ENCODE assay signal across 7 cellular contexts in the genomic region with DNA sequence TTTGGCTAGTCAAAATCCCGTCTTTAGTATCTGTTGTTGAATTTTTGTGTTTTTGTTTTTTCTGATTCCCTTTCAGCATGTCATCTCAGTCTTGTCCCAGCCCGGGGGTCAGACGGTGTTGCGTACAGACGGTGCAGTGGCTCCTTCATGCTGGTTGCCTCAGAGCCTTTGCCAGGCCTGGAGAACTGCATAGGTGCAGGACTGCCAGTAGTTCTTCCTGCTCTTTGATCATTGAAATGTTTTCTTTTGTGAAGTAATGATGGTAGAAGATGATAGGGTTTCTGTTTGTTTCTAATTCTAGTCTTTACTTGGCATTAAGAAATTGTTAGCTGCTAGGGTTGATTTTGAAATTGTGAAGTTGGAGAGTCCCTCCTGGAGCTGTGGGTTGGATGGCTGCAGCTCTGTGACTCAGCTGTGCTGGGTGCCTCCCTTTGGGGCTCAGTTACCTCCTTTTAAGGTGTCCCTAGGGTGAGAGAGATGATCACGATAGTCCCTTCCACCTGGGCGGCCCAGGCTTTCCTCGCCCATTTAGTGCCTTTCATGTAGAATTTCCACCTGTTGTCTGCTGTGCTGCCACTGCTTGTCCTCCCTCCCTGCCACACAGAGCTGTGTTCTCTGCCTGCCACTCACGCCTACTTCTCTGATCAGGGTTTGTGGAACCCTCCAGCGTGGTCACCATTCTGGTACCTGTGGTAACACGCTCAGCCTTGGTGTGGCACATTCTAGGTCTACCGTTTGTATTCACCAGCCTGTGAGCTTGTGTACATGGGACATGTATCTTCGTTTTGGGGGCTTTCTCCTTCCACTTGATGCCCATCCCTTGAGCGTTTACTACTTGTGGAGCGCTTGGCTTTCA. TPM values are rescaled to one million over a fixed set of nuclear protein-coding genes. Genes with fewer than 3 reads are reported as not detected.
DNase-seq lines count a peak whose midpoint lies in the region; ATAC-seq and TF ChIP-seq lines count a peak whose summit lies in the region.
"Not testable (repeated sequence)": the region's sequence is repeated elsewhere in the genome, so short reads cannot be mapped to it uniquely, and the experiment has no call there.

No MANE protein-coding gene starts in this region.

- H3K27ac ChIP-seq in CD8-positive, alpha-beta T cell (ENCODE audit: low read depth, low read length), result not testable (repeated sequence)

- not testable (repeated sequence) for H3K36me3 Mint-ChIP-seq in CD8-positive, alpha-beta T cell; activated CD8-positive, alpha-beta memory T cell treated with anti-CD3 and anti-CD28 coated beads, Interleukin-2, amount 10 ng/mL, durations not matched to agents 7 days and 5 days; activated naive CD4-positive, alpha-beta T cell treated with anti-CD3 and anti-CD28 coated beads, Interleukin-2, amount 50 U/mL, for 72 hours; central memory CD8-positive, alpha-beta T cell (ENCODE audit: insufficient read depth); natural killer cell; stimulated activated naive B cell treated with anti-CD40 and anti-IgM and Interleukin-4, amounts not matched to agents 10 μg/mL and 1 μg/mL and 100 μg/mL, for 72 hours

- not testable (repeated sequence) for H3K4me3 ChIP-seq in CD8-positive, alpha-beta T cell (ENCODE audit: low read depth, low read length)

- TF ChIP-seq CTCF in CD8-positive, alpha-beta T cell (IDR thresholded peaks at IDR 0.05); natural killer cell (IDR thresholded peaks at IDR 0.05): not testable (repeated sequence)

- H3K9me3 ChIP-seq in CD8-positive, alpha-beta T cell (ENCODE audit: low read length), result not testable (repeated sequence)

- H3K27me3 ChIP-seq in CD8-positive, alpha-beta T cell (ENCODE audit: insufficient read depth, low read length), result not testable (repeated sequence)

- H3K36me3 ChIP-seq in CD8-positive, alpha-beta T cell (ENCODE audit: insufficient read depth, low read length), result not testable (repeated sequence)

- not testable (repeated sequence) for H3K4me1 Mint-ChIP-seq in CD8-positive, alpha-beta T cell (ENCODE audit: low read depth); activated CD8-positive, alpha-beta memory T cell treated with anti-CD3 and anti-CD28 coated beads, Interleukin-2, amount 10 ng/mL, durations not matched to agents 7 days and 5 days; central memory CD8-positive, alpha-beta T cell; natural killer cell; stimulated activated naive B cell treated with anti-CD40 and anti-IgM and Interleukin-4, amounts not matched to agents 10 μg/mL and 1 μg/mL and 100 μg/mL, for 72 hours

- CTCF ChIA-PET in CD8-positive, alpha-beta T cell (lab: Charles Lee); activated CD8-positive, alpha-beta memory T cell treated with anti-CD3 and anti-CD28 coated beads, Interleukin-2, amount 10 ng/mL, durations not matched to agents 7 days and 5 days (lab: Charles Lee): not testable (repeated sequence)

- intact Hi-C loops in CD8-positive, alpha-beta T cell (cut with DNase I, micrococcal nuclease); natural killer cell (cut with micrococcal nuclease): not testable (repeated sequence)

- not testable (repeated sequence) for H3K4me3 Mint-ChIP-seq in CD8-positive, alpha-beta T cell; activated CD8-positive, alpha-beta memory T cell treated with anti-CD3 and anti-CD28 coated beads, Interleukin-2, amount 10 ng/mL, durations not matched to agents 7 days and 5 days; central memory CD8-positive, alpha-beta T cell; natural killer cell; stimulated activated naive B cell treated with anti-CD40 and anti-IgM and Interleukin-4, amounts not matched to agents 10 μg/mL and 1 μg/mL and 100 μg/mL, for 72 hours

- not testable (repeated sequence) for H3K27ac Mint-ChIP-seq in CD8-positive, alpha-beta T cell; activated CD8-positive, alpha-beta memory T cell treated with anti-CD3 and anti-CD28 coated beads, Interleukin-2, amount 10 ng/mL, durations not matched to agents 7 days and 5 days; activated naive CD4-positive, alpha-beta T cell treated with anti-CD3 and anti-CD28 coated beads, Interleukin-2, amount 50 U/mL, for 72 hours; central memory CD8-positive, alpha-beta T cell (ENCODE audit: low read depth); natural killer cell; stimulated activated naive B cell treated with anti-CD40 and anti-IgM and Interleukin-4, amounts not matched to agents 10 μg/mL and 1 μg/mL and 100 μg/mL, for 72 hours

- H3K4me1 ChIP-seq in CD8-positive, alpha-beta T cell (ENCODE audit: insufficient read depth, low read length), result not testable (repeated sequence)

- DNase-seq in CD8-positive, alpha-beta T cell; activated CD8-positive, alpha-beta memory T cell treated with anti-CD3 and anti-CD28 coated beads, Interleukin-2, amount 10 ng/mL, durations not matched to agents 7 days and 5 days; activated naive CD4-positive, alpha-beta T cell treated with anti-CD3 and anti-CD28 coated beads, Interleukin-2, amount 50 U/mL, for 72 hours (ENCODE audit: low spot score in 2 of 2); central memory CD8-positive, alpha-beta T cell (ENCODE audit: low spot score in 2 of 2); natural killer cell; stimulated activated naive B cell treated with anti-CD40 and anti-IgM and Interleukin-4, amounts not matched to agents 10 μg/mL and 1 μg/mL and 100 μg/mL, for 72 hours: not testable (repeated sequence)

- not testable (repeated sequence) for H3K27me3 Mint-ChIP-seq in CD8-positive, alpha-beta T cell (ENCODE audit: low read depth); activated CD8-positive, alpha-beta memory T cell treated with anti-CD3 and anti-CD28 coated beads, Interleukin-2, amount 10 ng/mL, durations not matched to agents 7 days and 5 days; central memory CD8-positive, alpha-beta T cell; natural killer cell (ENCODE audit: low read depth in 2 of 2); stimulated activated naive B cell treated with anti-CD40 and anti-IgM and Interleukin-4, amounts not matched to agents 10 μg/mL and 1 μg/mL and 100 μg/mL, for 72 hours

- POLR2A ChIA-PET in CD8-positive, alpha-beta T cell (lab: Charles Lee), result not testable (repeated sequence)

- not testable (repeated sequence) for H3K9me3 Mint-ChIP-seq in CD8-positive, alpha-beta T cell; activated CD8-positive, alpha-beta memory T cell treated with anti-CD3 and anti-CD28 coated beads, Interleukin-2, amount 10 ng/mL, durations not matched to agents 7 days and 5 days (ENCODE audit: low read depth); activated naive CD4-positive, alpha-beta T cell treated with anti-CD3 and anti-CD28 coated beads, Interleukin-2, amount 50 U/mL, for 72 hours; central memory CD8-positive, alpha-beta T cell; natural killer cell; stimulated activated naive B cell treated with anti-CD40 and anti-IgM and Interleukin-4, amounts not matched to agents 10 μg/mL and 1 μg/mL and 100 μg/mL, for 72 hours

- peak; percentile 89 for ATAC-seq in CD8-positive, alpha-beta T cell
- ATAC-seq in activated CD4-positive, CD25-positive, alpha-beta regulatory T cell treated with anti-CD3 and anti-CD28 coated beads, Interleukin-2, amount 50 U/mL, for 24 hours, result peak; percentile 97 to 99
- ATAC-seq in activated CD8-positive, alpha-beta memory T cell treated with anti-CD3 and anti-CD28 coated beads, Interleukin-2, amount 10 ng/mL, durations not matched to agents 7 days and 5 days, result peak; percentile 36
- peak; percentile 95 to 96 for ATAC-seq in activated naive CD4-positive, alpha-beta T cell treated with anti-CD3 and anti-CD28 coated beads, Interleukin-2, amount 50 U/mL, for 72 hours
- peak; percentile 74 for ATAC-seq in central memory CD8-positive, alpha-beta T cell (replicated peaks; ENCODE audit: extremely low read depth, poor library complexity, severe bottlenecking)
- peak in 2 of 3 donors; percentile 52 to 57 for ATAC-seq in natural killer cell
- peak; percentile 65 to 69 for ATAC-seq in stimulated activated naive B cell treated with anti-CD40 and anti-IgM and Interleukin-4, amounts not matched to agents 10 μg/mL and 1 μg/mL and 100 μg/mL, for 72 hours (replicated peaks)

RNA-seq across cellular contexts. Expression of gene HIC2, which starts 17.4 kb away (rescaled TPM):
- total RNA-seq in CD8-positive, alpha-beta T cell, result 10 to 100 TPM; 12.5 TPM
- 1 to 10 TPM; 4.2 to 4.4 TPM for total RNA-seq in activated CD8-positive, alpha-beta memory T cell treated with anti-CD3 and anti-CD28 coated beads, Interleukin-2, amount 10 ng/mL, durations not matched to agents 7 days and 5 days
- 1 to 10 TPM; 6.0 to 6.8 TPM for total RNA-seq in activated naive CD4-positive, alpha-beta T cell treated with anti-CD3 and anti-CD28 coated beads, Interleukin-2, amount 50 U/mL, for 72 hours
- total RNA-seq in natural killer cell, result 10 to 100 TPM in 1 of 3 donors, 1 to 10 TPM in 2; 6.3 to 10.2 (median 7.7) TPM

RNA-seq across cellular contexts. Expression of gene TMEM191C, which starts 32.6 kb away (rescaled TPM):
- 1 to 10 TPM; 2.6 to 2.8 TPM for total RNA-seq in CD8-positive, alpha-beta T cell
- 1 to 10 TPM in 1 of 2 experiments, under 1 TPM in 1; 0.99 to 1.1 TPM for total RNA-seq in activated CD8-positive, alpha-beta memory T cell treated with anti-CD3 and anti-CD28 coated beads, Interleukin-2, amount 10 ng/mL, durations not matched to agents 7 days and 5 days
- 1 to 10 TPM in 1 of 2 donors, under 1 TPM in 1; 0.93 to 3.2 TPM for total RNA-seq in activated naive CD4-positive, alpha-beta T cell treated with anti-CD3 and anti-CD28 coated beads, Interleukin-2, amount 50 U/mL, for 72 hours
- 1 to 10 TPM; 2.1 to 3.4 (median 3.2) TPM for total RNA-seq in natural killer cell

RNA-seq across cellular contexts. Expression of gene RIMBP3B, which starts 51.1 kb away (rescaled TPM):
- under 1 TPM in 1 of 2 experiments, not detected in 1; 0.17 TPM for total RNA-seq in CD8-positive, alpha-beta T cell
- under 1 TPM; 0.05 to 0.09 TPM for total RNA-seq in activated CD8-positive, alpha-beta memory T cell treated with anti-CD3 and anti-CD28 coated beads, Interleukin-2, amount 10 ng/mL, durations not matched to agents 7 days and 5 days
- total RNA-seq in activated naive CD4-positive, alpha-beta T cell treated with anti-CD3 and anti-CD28 coated beads, Interleukin-2, amount 50 U/mL, for 72 hours, result under 1 TPM; 0.07 to 0.27 TPM
- total RNA-seq in natural killer cell, result under 1 TPM in 2 of 3 donors, not detected in 1; 0.14 to 0.70 TPM

Comparison
In these comparisons a context has a peak if more than half of its experiments do, and no peak if none do; other contexts are left out.
1. ATAC-seq: peak in every context shown above with its lines; median percentile 98 in activated CD4-positive, CD25-positive, alpha-beta regulatory T cell treated with anti-CD3 and anti-CD28 coated beads, Interleukin-2, amount 50 U/mL, for 24 hours; 96 in activated naive CD4-positive, alpha-beta T cell treated with anti-CD3 and anti-CD28 coated beads, Interleukin-2, amount 50 U/mL, for 72 hours; 89 in CD8-positive, alpha-beta T cell; 74 in central memory CD8-positive, alpha-beta T cell; 67 in stimulated activated naive B cell treated with anti-CD40 and anti-IgM and Interleukin-4, amounts not matched to agents 10 μg/mL and 1 μg/mL and 100 μg/mL, for 72 hours; 54 in natural killer cell; 36 in activated CD8-positive, alpha-beta memory T cell treated with anti-CD3 and anti-CD28 coated beads, Interleukin-2, amount 10 ng/mL, durations not matched to agents 7 days and 5 days.